8 cellular contexts compared by ENCODE assay signal in genomic region chr16:9134739-9135138, GRCh38. TPM values are rescaled to one million over a fixed set of nuclear protein-coding genes. Genes with fewer than 3 reads are reported as not detected.
A peak's percentile ranks its signal among the peaks of the same experiment; 100 is the strongest.
DNase-seq lines count a peak whose midpoint lies in the region; ATAC-seq and TF ChIP-seq lines count a peak whose summit lies in the region.

No MANE protein-coding gene starts in this region.

- no peak overlapping the region for H3K4me2 ChIP-seq in neural cell (ENCODE audit: low read length)

- no peak overlapping the region for H3K9ac ChIP-seq in neural cell (ENCODE audit: low read length)

- H3K79me2 ChIP-seq in neural cell (replicated peaks; ENCODE audit: insufficient read depth, low read length) = no peaks in the 10 kb centered on the region

- no peaks in the 10 kb centered on the region for H3K27me3 ChIP-seq in breast epithelium
- no peaks in the 10 kb centered on the region for H3K27me3 ChIP-seq in neural cell (ENCODE audit: insufficient read depth, low read depth, low read length)
- no peaks in the 10 kb centered on the region for H3K27me3 ChIP-seq in testis

- no peaks in the 10 kb centered on the region for H3K36me3 Mint-ChIP-seq in MCF 10A (ENCODE audit: insufficient read depth, unreplicated experiment)
- H3K36me3 Mint-ChIP-seq in activated CD8-positive, alpha-beta T cell treated with anti-CD3 and anti-CD28 coated beads, Interleukin-2, amount 10 ng/mL, durations not matched to agents 7 days and 5 days (ENCODE audit: low read depth) = no peaks in the 10 kb centered on the region

- TF ChIP-seq EP300 in neural cell (conservative IDR thresholded peaks at IDR 0.05; ENCODE audit: poor library complexity, severe bottlenecking) = no peak

- no peaks in the 10 kb centered on the region for H3K9me3 ChIP-seq in breast epithelium
- H3K9me3 ChIP-seq in neural cell (ENCODE audit: low read length) = no peaks in the 10 kb centered on the region
- no peaks in the 10 kb centered on the region for H3K9me3 ChIP-seq in testis

- H3K36me3 ChIP-seq in breast epithelium = no peaks in the 10 kb centered on the region
- H3K36me3 ChIP-seq in neural cell (ENCODE audit: insufficient read depth, low read length) = no peaks in the 10 kb centered on the region
- H3K36me3 ChIP-seq in testis (ENCODE audit: low read depth, missing control alignments) = no peaks in the 10 kb centered on the region

- TF ChIP-seq RAD21 in neural cell (conservative IDR thresholded peaks at IDR 0.05) = peak; percentile 51

- H3K9me2 ChIP-seq in neural cell (ENCODE audit: insufficient read depth, low read length) = no peaks in the 10 kb centered on the region

- H3K27ac Mint-ChIP-seq in MCF 10A (ENCODE audit: low read depth, unreplicated experiment) = no peak overlapping the region
- no peak overlapping the region for H3K27ac Mint-ChIP-seq in activated CD8-positive, alpha-beta T cell treated with anti-CD3 and anti-CD28 coated beads, Interleukin-2, amount 10 ng/mL, durations not matched to agents 7 days and 5 days

- H3K4me3 ChIP-seq in breast epithelium = no peak overlapping the region
- no peak overlapping the region for H3K4me3 ChIP-seq in epithelial cell of proximal tubule (ENCODE audit: low read depth, low read length)
- H3K4me3 ChIP-seq in neural cell (ENCODE audit: low read length) = no peak overlapping the region
- no peak overlapping the region for H3K4me3 ChIP-seq in testis

- TF ChIP-seq POLR2A in breast epithelium (IDR thresholded peaks at IDR 0.05) = no peak
- TF ChIP-seq POLR2A in testis (IDR thresholded peaks at IDR 0.05) = no peak

- TF ChIP-seq CTCF in MCF 10A (IDR thresholded peaks at IDR 0.05; ENCODE audit: unreplicated experiment) (peak; percentile 76), breast epithelium (IDR thresholded peaks at IDR 0.05) (peak in 1 of 3 donors; percentile 44), epithelial cell of proximal tubule (conservative IDR thresholded peaks at IDR 0.05; ENCODE audit: low read depth, low read length) (peak; percentile 71), neural cell (IDR thresholded peaks at IDR 0.05; ENCODE audit: poor library complexity, severe bottlenecking) (peak; percentile 51), testis (IDR thresholded peaks at IDR 0.05) (peak in 2 of 3 experiments; percentile 14 to 35)

- CTCF ChIA-PET in MCF 10A (lab: Yijun Ruan, JAX) = interaction anchor here (0.5 to 1.9 kb wide), 10 partner anchors 10 to 1781 kb away, joined by 3 to 6 read pairs (median 3); no protein-coding TSS in a partner anchor
- CTCF ChIA-PET in activated CD8-positive, alpha-beta T cell treated with anti-CD3 and anti-CD28 coated beads, Interleukin-2, amount 10 ng/mL, durations not matched to agents 7 days and 5 days (lab: Charles Lee) = interaction anchor here (0.7 to 3.0 kb wide), 15 partner anchors 9 to 343 kb away, joined by 3 to 20 read pairs (median 3); no protein-coding TSS in a partner anchor

- no peak overlapping the region for H3K4me3 Mint-ChIP-seq in MCF 10A (ENCODE audit: unreplicated experiment)
- H3K4me3 Mint-ChIP-seq in activated CD8-positive, alpha-beta T cell treated with anti-CD3 and anti-CD28 coated beads, Interleukin-2, amount 10 ng/mL, durations not matched to agents 7 days and 5 days = no peak overlapping the region

- no TSS peak for BruUV-seq in MCF 10A (replicated peaks; lab: Mats Ljungman, UMichigan)

- peaks cover 0 to 5% of the 10 kb centered on the region in 2 donors for H3K4me1 ChIP-seq in breast epithelium
- H3K4me1 ChIP-seq in testis = no peaks in the 10 kb centered on the region

- H3F3A ChIP-seq in neural cell (ENCODE audit: insufficient read depth, low read length, poor library complexity, severe bottlenecking) = no peaks in the 10 kb centered on the region

- H2AFZ ChIP-seq in neural cell (ENCODE audit: low read depth, low read length) = no peak overlapping the region

- peaks cover 14% of the 10 kb centered on the region for H3K27me3 Mint-ChIP-seq in MCF 10A (ENCODE audit: insufficient read depth, unreplicated experiment)
- H3K27me3 Mint-ChIP-seq in activated CD8-positive, alpha-beta T cell treated with anti-CD3 and anti-CD28 coated beads, Interleukin-2, amount 10 ng/mL, durations not matched to agents 7 days and 5 days (ENCODE audit: low read depth) = peaks cover 2% of the 10 kb centered on the region

- H3K9me3 Mint-ChIP-seq in MCF 10A (ENCODE audit: unreplicated experiment) = no peaks in the 10 kb centered on the region
- H3K9me3 Mint-ChIP-seq in activated CD8-positive, alpha-beta T cell treated with anti-CD3 and anti-CD28 coated beads, Interleukin-2, amount 10 ng/mL, durations not matched to agents 7 days and 5 days (ENCODE audit: insufficient read depth) = no peaks in the 10 kb centered on the region

- POLR2A ChIA-PET in MCF 10A (lab: Yijun Ruan, JAX) = no interaction called here
- POLR2A ChIA-PET in activated CD8-positive, alpha-beta T cell treated with anti-CD3 and anti-CD28 coated beads, Interleukin-2, amount 10 ng/mL, durations not matched to agents 7 days and 5 days (lab: Charles Lee) = no interaction called here

- WGBS in testis, 2 donors = 50 to 57% methylated on average over 4 to 5 of the region's 5 CpGs

- H3K4me1 Mint-ChIP-seq in MCF 10A (ENCODE audit: insufficient read depth, unreplicated experiment) = peaks cover 11% of the 10 kb centered on the region
- H3K4me1 Mint-ChIP-seq in activated CD8-positive, alpha-beta T cell treated with anti-CD3 and anti-CD28 coated beads, Interleukin-2, amount 10 ng/mL, durations not matched to agents 7 days and 5 days (ENCODE audit: low read depth) = peaks cover 40% of the 10 kb centered on the region

- no peak overlapping the region for H3K27ac ChIP-seq in breast epithelium
- H3K27ac ChIP-seq in neural cell (ENCODE audit: low read length) = no peak overlapping the region
- H3K27ac ChIP-seq in testis = no peak overlapping the region

- peak; percentile 44 for ATAC-seq in HG03103 (IDR thresholded peaks at IDR 0.05; ENCODE audit: low read depth, unreplicated experiment)
- ATAC-seq in activated CD8-positive, alpha-beta T cell treated with anti-CD3 and anti-CD28 coated beads, Interleukin-2, amount 10 ng/mL, durations not matched to agents 7 days and 5 days = peak; percentile 64

- H4K20me1 ChIP-seq in neural cell (ENCODE audit: insufficient read depth) = no peaks in the 10 kb centered on the region

- intact Hi-C loops in MCF 10A (cut with micrococcal nuclease) (loop anchor here (2.0 to 10.0 kb wide), 5 partner anchors 250 to 1370 kb away; partner anchors contain the start of genes LITAFD, PMM2 and TMEM186), breast epithelium (cut with DNase I; ENCODE audit: low total_unique reads) (no loop called here), testis (cut with DNase I; ENCODE audit: low total_unique reads) (no loop called here)

- DNase-seq in MCF 10A (ENCODE audit: unreplicated experiment) (peak; percentile 69), breast epithelium (ENCODE audit: low spot score in 2 of 2) (no peak), NCI-H526 treated with DMSO at 0.1 percent for 48 hours (lab: John Stamatoyannopoulos, UW) (peak; percentile 17), epithelial cell of proximal tubule (ENCODE audit: low read depth) (no peak), testis (peak; percentile 66)
- DNase-seq in activated CD8-positive, alpha-beta T cell treated with anti-CD3 and anti-CD28 coated beads, Interleukin-2, amount 10 ng/mL, durations not matched to agents 7 days and 5 days = peak; percentile 69

TF ChIP-seq in neural cell, 6 proteins besides CTCF, POLR2A, EP300 and RAD21:
- TF ChIP-seq POLR2AphosphoS5 (IDR thresholded peaks at IDR 0.05) (no peak), SMC3 (conservative IDR thresholded peaks at IDR 0.05; ENCODE audit: poor library complexity) (peak; percentile 40)

RNA-seq across cellular contexts. Expression of gene HAPSTR1, which starts 43.3 kb away (rescaled TPM):
- total RNA-seq in MCF 10A (2022) = 87.4 and 88.9 TPM in 2 replicates
- 10 to 100 TPM; 39.0 to 63.5 (median 50.1) TPM for total RNA-seq in breast epithelium
- total RNA-seq in activated CD8-positive, alpha-beta T cell treated with anti-CD3 and anti-CD28 coated beads, Interleukin-2, amount 10 ng/mL, durations not matched to agents 7 days and 5 days = 10 to 100 TPM; 55.8 to 60.4 TPM
- total RNA-seq in epithelial cell of proximal tubule = 39.3 and 41.7 TPM in 2 replicates
- 55.2 and 60.7 TPM in 2 replicates for polyA plus RNA-seq in neural cell
- polyA minus RNA-seq in neural cell = 171 and 183 TPM in 2 replicates
- total RNA-seq in testis = 10 to 100 TPM; 68.8 to 75.7 TPM
- polyA plus RNA-seq in testis (ENCODE audit: insufficient read depth, low read depth, low replicate concordance) = 37.5 TPM

Comparison
In these comparisons a context has a peak if more than half of its experiments do, and no peak if none do; other contexts are left out.
1. DNase-seq: peak in MCF 10A (single experiment), NCI-H526 treated with DMSO at 0.1 percent for 48 hours (single experiment), activated CD8-positive, alpha-beta T cell treated with anti-CD3 and anti-CD28 coated beads, Interleukin-2, amount 10 ng/mL, durations not matched to agents 7 days and 5 days (single experiment) and testis (single experiment); none in breast epithelium (0 of 2) and epithelial cell of proximal tubule (single experiment).